In the genomic region with DNA sequence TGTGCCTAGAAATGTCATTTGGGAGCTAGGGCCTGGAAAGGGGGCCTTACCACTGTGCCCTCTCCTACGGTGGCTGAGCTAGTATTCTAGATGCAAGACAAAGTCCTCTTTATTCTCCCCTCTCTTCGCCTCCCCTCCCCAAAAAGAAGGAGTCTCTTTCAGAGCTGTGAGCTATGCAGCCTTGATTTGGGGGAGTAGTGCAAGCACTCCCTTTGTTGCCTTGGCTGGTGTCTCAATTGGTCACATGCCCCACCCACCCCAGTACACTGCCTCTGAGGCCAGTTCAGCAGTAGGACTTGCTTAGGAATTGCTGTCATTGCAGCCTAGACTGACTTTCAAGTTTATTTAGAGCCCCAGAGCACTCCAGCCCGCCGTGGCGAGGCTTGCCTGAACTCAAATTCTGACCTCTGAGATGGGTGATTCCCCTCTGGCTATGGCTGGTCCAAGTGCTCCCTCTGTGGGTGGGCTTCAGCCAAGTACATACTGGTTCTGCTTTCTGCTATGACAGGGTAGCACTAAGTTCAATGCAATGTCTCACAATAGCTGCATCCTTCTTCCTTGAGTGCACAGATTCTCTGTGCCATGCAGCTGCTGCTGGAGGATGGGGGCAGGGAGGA, we compare ENCODE assay signal across 9 cellular contexts. TPM values are rescaled to one million over a fixed set of nuclear protein-coding genes. Genes with fewer than 3 reads are reported as not detected.
DNase-seq lines count a peak whose midpoint lies in the region; ATAC-seq, FAIRE-seq and TF ChIP-seq lines count a peak whose summit lies in the region.
"Had no signal": no experiment of that assay in that cellular context is flagged by ENCODE, and none has a peak within 500 bp of the region (broad histone marks: within the 10 kb centered on the region; RNA-seq: fewer than 3 reads in every experiment).

No MANE protein-coding gene starts in this region.

- H4K20me1 ChIP-seq in PC-3 (ENCODE audit: low read length) (no peaks in the 10 kb centered on the region), endothelial cell of umbilical vein (replicated peaks; ENCODE audit: control insufficient read depth, extremely low read depth, insufficient read depth, low read length) (no peaks in the 10 kb centered on the region)

- peaks cover 3% of the 10 kb centered on the region for H3K27me3 ChIP-seq in CD4-positive, CD25-positive, alpha-beta regulatory T cell (ENCODE audit: control insufficient read depth, insufficient read depth, low read length)
- H3K27me3 ChIP-seq in PC-3 (ENCODE audit: low read length), result peaks cover 11% of the 10 kb centered on the region
- H3K27me3 ChIP-seq in endothelial cell of umbilical vein (ENCODE audit: control insufficient read depth in 2 of 2, insufficient read depth in 2 of 2, low read length in 2 of 2), result no peaks in the 10 kb centered on the region

- no peak overlapping the region for H3K4me2 ChIP-seq in PC-3 (ENCODE audit: low read length)
- H3K4me2 ChIP-seq in endothelial cell of umbilical vein (ENCODE audit: insufficient read depth, low read length), result no peak overlapping the region

- CTCF ChIA-PET in PC-3 (lab: Charles Lee) (interaction anchor here (0.5 kb wide), 1 partner anchor 36 kb away, joined by 5 read pairs; no protein-coding TSS in a partner anchor), endothelial cell of umbilical vein (lab: Charles Lee) (no interaction called here)

- H3K9me1 ChIP-seq in endothelial cell of umbilical vein (replicated peaks; ENCODE audit: control insufficient read depth, extremely low read depth, insufficient read depth, low read length), result no peaks in the 10 kb centered on the region

- no peak overlapping the region for H2AFZ ChIP-seq in PC-3 (ENCODE audit: low read length)
- H2AFZ ChIP-seq in endothelial cell of umbilical vein (ENCODE audit: low read depth, low read length), result no peak overlapping the region

- H3K27me3 Mint-ChIP-seq in CD4-positive, CD25-positive, alpha-beta regulatory T cell, result peaks cover 5% of the 10 kb centered on the region
- H3K27me3 Mint-ChIP-seq in stimulated activated naive B cell treated with anti-CD40 and anti-IgM and Interleukin-4, amounts not matched to agents 10 μg/mL and 1 μg/mL and 100 μg/mL, for 72 hours, result peaks cover 28 to 32% of the 10 kb centered on the region in 2 donors

- no peak overlapping the region for H3K9ac ChIP-seq in PC-3 (ENCODE audit: low read length)
- no peak overlapping the region for H3K9ac ChIP-seq in endothelial cell of umbilical vein (replicated peaks; ENCODE audit: extremely low read depth, insufficient read depth, low read length)

- no peak overlapping the region for H3K4me3 ChIP-seq in CD4-positive, CD25-positive, alpha-beta regulatory T cell (ENCODE audit: low read depth, low read length)
- H3K4me3 ChIP-seq in PC-3 (ENCODE audit: low read length) (no peak overlapping the region), endothelial cell of umbilical vein (replicated peaks in 1 of 3; ENCODE audit: insufficient read depth in 1 of 3, low read depth in 1 of 3, low read length in 3 of 3) (no peak overlapping the region)

- H3F3A ChIP-seq in PC-3 (ENCODE audit: low read length, unreplicated experiment), result no peaks in the 10 kb centered on the region

- no peak for TF ChIP-seq POLR2A in endothelial cell of umbilical vein (IDR thresholded peaks at IDR 0.05; ENCODE audit: low read depth, low read length)

- dilution Hi-C loops in endothelial cell of umbilical vein (cut with MboI; ENCODE audit: extremely low pct_ligation_motif_present, low sequenced_read_pairs), result no loop called here

- BruUV-seq in PC-3 (replicated peaks; lab: Mats Ljungman, UMichigan) (no TSS peak), endothelial cell of umbilical vein (replicated peaks; lab: Mats Ljungman, UMichigan) (no TSS peak)

- no peaks in the 10 kb centered on the region for H3K9me2 ChIP-seq in PC-3 (replicated peaks; ENCODE audit: low read length)

- peak; percentile 43; the same call in 1 of the 2 replicates for TF ChIP-seq CTCF in PC-3 (conservative IDR thresholded peaks at IDR 0.05; ENCODE audit: low read depth, low read length)
- TF ChIP-seq CTCF in endothelial cell of umbilical vein (IDR thresholded peaks at IDR 0.05; ENCODE audit: extremely low read depth in 1 of 2, insufficient read depth in 1 of 2, low read depth in 1 of 2, low read length in 2 of 2), result peak in 1 of 2 donors; percentile 22

- H3K36me3 Mint-ChIP-seq in CD4-positive, CD25-positive, alpha-beta regulatory T cell, result peaks cover 10% of the 10 kb centered on the region
- peaks cover 3 to 8% of the 10 kb centered on the region in 2 donors for H3K36me3 Mint-ChIP-seq in stimulated activated naive B cell treated with anti-CD40 and anti-IgM and Interleukin-4, amounts not matched to agents 10 μg/mL and 1 μg/mL and 100 μg/mL, for 72 hours

- peak in 1 of 2 donors; percentile 46 for ATAC-seq in CD4-positive, CD25-positive, alpha-beta regulatory T cell (ENCODE audit: low read depth in 2 of 2)
- ATAC-seq in GM18520 (IDR thresholded peaks at IDR 0.05; ENCODE audit: unreplicated experiment), result peak; percentile 91
- ATAC-seq in HG02885 (IDR thresholded peaks at IDR 0.05; ENCODE audit: poor library complexity, unreplicated experiment), result peak; percentile 90
- ATAC-seq in PC-3, result peak; percentile 50
- ATAC-seq in stimulated activated naive B cell treated with anti-CD40 and anti-IgM and Interleukin-4, amounts not matched to agents 10 μg/mL and 1 μg/mL and 100 μg/mL, for 72 hours (replicated peaks), result peak; percentile 93 to 96

- no peak for FAIRE-seq in endothelial cell of umbilical vein (lab: Jason Lieb, UNC)

- H3K4me3 Mint-ChIP-seq in CD4-positive, CD25-positive, alpha-beta regulatory T cell, result no peak overlapping the region
- no peak overlapping the region for H3K4me3 Mint-ChIP-seq in stimulated activated naive B cell treated with anti-CD40 and anti-IgM and Interleukin-4, amounts not matched to agents 10 μg/mL and 1 μg/mL and 100 μg/mL, for 72 hours

- intact Hi-C loops in PC-3 (cut with micrococcal nuclease) (no loop called here), endothelial cell of umbilical vein (cut with micrococcal nuclease) (no loop called here)

- no peak overlapping the region for H3K27ac ChIP-seq in CD4-positive, CD25-positive, alpha-beta regulatory T cell (ENCODE audit: insufficient read depth, low read length, poor library complexity, severe bottlenecking)
- H3K27ac ChIP-seq in PC-3 (ENCODE audit: low read length), result no peak overlapping the region
- H3K27ac ChIP-seq in endothelial cell of umbilical vein (ENCODE audit: insufficient read depth, low read depth, low read length), result no peak overlapping the region
- H3K27ac ChIP-seq: epithelial cell of prostate had no signal

- no peaks in the 10 kb centered on the region for H3K9me3 ChIP-seq in CD4-positive, CD25-positive, alpha-beta regulatory T cell (ENCODE audit: control insufficient read depth in 2 of 2, low read length in 2 of 2)
- H3K9me3 ChIP-seq in PC-3 (ENCODE audit: low read length), result no peaks in the 10 kb centered on the region
- H3K9me3 ChIP-seq in endothelial cell of umbilical vein (replicated peaks; ENCODE audit: control insufficient read depth, insufficient read depth, low read length), result no peaks in the 10 kb centered on the region

- H3K4me1 ChIP-seq in CD4-positive, CD25-positive, alpha-beta regulatory T cell (ENCODE audit: control insufficient read depth, insufficient read depth, low read length, poor library complexity, severe bottlenecking), result no peaks in the 10 kb centered on the region
- H3K4me1 ChIP-seq in PC-3 (ENCODE audit: insufficient read depth, low read length) (no peaks in the 10 kb centered on the region), endothelial cell of umbilical vein (ENCODE audit: control insufficient read depth, extremely low read depth, insufficient read depth, low read length) (no peaks in the 10 kb centered on the region)

- H3K79me2 ChIP-seq in PC-3 (ENCODE audit: low read length) (no peaks in the 10 kb centered on the region), endothelial cell of umbilical vein (ENCODE audit: control insufficient read depth, insufficient read depth, low read length) (no peaks in the 10 kb centered on the region)

- H3K4me1 Mint-ChIP-seq in CD4-positive, CD25-positive, alpha-beta regulatory T cell, result no peaks in the 10 kb centered on the region
- peaks cover 4 to 7% of the 10 kb centered on the region in 2 donors for H3K4me1 Mint-ChIP-seq in stimulated activated naive B cell treated with anti-CD40 and anti-IgM and Interleukin-4, amounts not matched to agents 10 μg/mL and 1 μg/mL and 100 μg/mL, for 72 hours

- POLR2A ChIA-PET in PC-3 (lab: Charles Lee; ENCODE audit: unreplicated experiment) (no interaction called here), endothelial cell of umbilical vein (lab: Charles Lee) (no interaction called here)

- no peaks in the 10 kb centered on the region for H3K36me3 ChIP-seq in CD4-positive, CD25-positive, alpha-beta regulatory T cell (ENCODE audit: control insufficient read depth, insufficient read depth, low read length)
- H3K36me3 ChIP-seq in PC-3 (ENCODE audit: low read depth, low read length) (no peaks in the 10 kb centered on the region), endothelial cell of umbilical vein (ENCODE audit: control insufficient read depth in 2 of 2, extremely low read depth in 1 of 2, insufficient read depth in 2 of 2, low read length in 2 of 2) (no peaks in the 10 kb centered on the region)

- DNase-seq in CD4-positive, CD25-positive, alpha-beta regulatory T cell, result peak in 2 of 3 donors; percentile 10 to 22
- no peak for DNase-seq in PC-3
- DNase-seq in endothelial cell of umbilical vein (ENCODE audit: low read depth, low spot score), result peak; percentile 11
- DNase-seq in stimulated activated naive B cell treated with anti-CD40 and anti-IgM and Interleukin-4, amounts not matched to agents 10 μg/mL and 1 μg/mL and 100 μg/mL, for 72 hours, result peak; percentile 37
- DNase-seq in NCI-H226, result no peak
- DNase-seq in ureter (ENCODE audit: low spot score), result no peak

- peaks cover 0 to 3% (median 0%) of the 10 kb centered on the region in 7 donors for H3K9me3 Mint-ChIP-seq in CD4-positive, CD25-positive, alpha-beta regulatory T cell
- H3K9me3 Mint-ChIP-seq in stimulated activated naive B cell treated with anti-CD40 and anti-IgM and Interleukin-4, amounts not matched to agents 10 μg/mL and 1 μg/mL and 100 μg/mL, for 72 hours, result peaks cover 0 to 1% of the 10 kb centered on the region in 2 donors

- H3K27ac Mint-ChIP-seq in CD4-positive, CD25-positive, alpha-beta regulatory T cell, result no peak overlapping the region
- no peak overlapping the region for H3K27ac Mint-ChIP-seq in stimulated activated naive B cell treated with anti-CD40 and anti-IgM and Interleukin-4, amounts not matched to agents 10 μg/mL and 1 μg/mL and 100 μg/mL, for 72 hours

RNA-seq across cellular contexts. Expression of a gene that starts 37.0 kb away (rescaled TPM):
- 59.9 TPM for total RNA-seq in CD4-positive, CD25-positive, alpha-beta regulatory T cell
- polyA plus RNA-seq in CD4-positive, CD25-positive, alpha-beta regulatory T cell, result 10 to 100 TPM; 16.0 to 20.2 (median 17.4) TPM
- 21.9 and 26.9 TPM in 2 replicates for total RNA-seq in PC-3 (2014; rRNA removed)
- total RNA-seq in endothelial cell of umbilical vein, result 5.0 and 6.3 TPM in 2 replicates
- 3.4 and 4.2 TPM in 2 replicates for polyA plus RNA-seq in endothelial cell of umbilical vein
- 3.4 and 3.6 TPM in 2 replicates for polyA plus RNA-seq in endothelial cell of umbilical vein (2011; cell fraction: cytosol; rRNA removed)
- 5.7 and 7.3 TPM in 2 replicates for polyA plus RNA-seq in endothelial cell of umbilical vein (2011; cell fraction: nucleus; rRNA removed)
- 6.0 and 6.6 TPM in 2 replicates for polyA plus RNA-seq in endothelial cell of umbilical vein (2012)
- 8.5 and 8.6 TPM in 2 replicates for polyA minus RNA-seq in endothelial cell of umbilical vein
- 11.7 TPM for polyA minus RNA-seq in endothelial cell of umbilical vein (2011; cell fraction: cytosol; rRNA and poly(A)+ RNA removed)
- polyA minus RNA-seq in endothelial cell of umbilical vein (2011; cell fraction: nucleus; rRNA and poly(A)+ RNA removed), result 14.1 and 18.4 TPM in 2 replicates
- total RNA-seq in ureter, result 8.0 TPM

Comparison
In these comparisons a context has a peak if more than half of its experiments do, and no peak if none do; other contexts are left out.
1. DNase-seq: peak in CD4-positive, CD25-positive, alpha-beta regulatory T cell (2 of 3), endothelial cell of umbilical vein (single experiment) and stimulated activated naive B cell treated with anti-CD40 and anti-IgM and Interleukin-4, amounts not matched to agents 10 μg/mL and 1 μg/mL and 100 μg/mL, for 72 hours (single experiment); none in PC-3 (single experiment), NCI-H226 (single experiment) and ureter (single experiment).